ENCODE assay signal across 8 cellular contexts in the genomic region with DNA sequence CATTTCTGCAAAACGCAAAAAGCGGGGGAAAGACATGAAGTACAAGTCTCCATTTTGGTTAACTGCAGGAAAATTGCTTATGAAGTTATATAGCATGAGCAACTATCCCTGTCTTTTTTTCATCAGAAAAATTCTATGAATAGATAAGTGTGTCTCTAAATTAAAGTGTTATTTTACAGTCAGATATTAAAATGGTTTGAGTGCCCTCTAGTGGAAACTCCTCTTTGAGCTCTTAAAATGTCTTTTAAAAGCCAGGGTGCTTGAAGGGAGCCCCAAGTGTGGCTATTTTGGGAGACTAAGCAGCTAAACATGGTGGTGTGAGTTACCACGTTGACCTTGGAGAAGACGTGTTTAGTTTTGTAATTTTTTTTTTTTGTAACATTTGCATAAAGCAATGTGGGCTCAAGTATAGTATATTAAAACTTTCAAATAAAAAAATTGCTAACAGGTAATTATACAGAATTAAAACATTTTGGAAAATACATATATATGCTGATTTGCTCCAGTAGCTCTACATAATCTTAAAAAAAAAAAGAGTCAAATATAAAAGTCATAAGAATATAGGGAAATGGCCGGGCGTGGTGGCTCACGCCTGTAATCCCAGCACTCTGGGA.
DNase-seq lines count a peak whose midpoint lies in the region; ATAC-seq, FAIRE-seq and TF ChIP-seq lines count a peak whose summit lies in the region.

No MANE protein-coding gene starts in this region.

- no peak for FAIRE-seq in HepG2 (lab: Jason Lieb, UNC)

- H3K4me3 ChIP-seq in HepG2 (replicated peaks in 1 of 3; ENCODE audit: insufficient read depth in 1 of 3, low read depth in 2 of 3, low read length in 3 of 3) = no peak overlapping the region

- no peak for TF ChIP-seq RAD21 in HepG2 (CRISPR knock-in tag; IDR thresholded peaks at IDR 0.05)

- in situ Hi-C loops in HepG2 (cut with HindIII; ENCODE audit: extremely low pct_ligation_motif_present, low pct_unique_long_range_greater_than_20kb) = loop anchor here (10.0 kb wide), 1 partner anchor 128 kb away; no protein-coding TSS in a partner anchor

- peak; percentile 44 for TF ChIP-seq CTCF in HepG2 (CRISPR knock-in tag; IDR thresholded peaks at IDR 0.05)

- TF ChIP-seq EP300 in HepG2 (IDR thresholded peaks at IDR 0.05; ENCODE audit: low read depth in 2 of 2, low read length in 2 of 2) = no peak
- no peak for TF ChIP-seq EP300 in HepG2 (CRISPR knock-in tag; IDR thresholded peaks at IDR 0.05; ENCODE audit: borderline replicate concordance)

- POLR2A ChIA-PET in HEK293T (lab: Yijun Ruan, JAX) = no interaction called here
- POLR2A ChIA-PET in HepG2 (lab: Yijun Ruan, JAX) = no interaction called here

- H3K9ac ChIP-seq in HepG2 (ENCODE audit: insufficient read depth, low read depth, low read length) = no peak overlapping the region

- no peak for TF ChIP-seq POLR2A in HepG2 (IDR thresholded peaks at IDR 0.05; ENCODE audit: insufficient read depth in 1 of 2, low read depth in 2 of 2, low read length in 2 of 2)

- BruUV-seq in HepG2 (replicated peaks; lab: Mats Ljungman, UMichigan) = no TSS peak

- no peaks in the 10 kb centered on the region for H3K9me3 ChIP-seq in HepG2 (ENCODE audit: low read length)

- no peak overlapping the region for H2AFZ ChIP-seq in HepG2 (ENCODE audit: low read length)

- ATAC-seq in HepG2 (no peak), HG03095 (IDR thresholded peaks at IDR 0.05; ENCODE audit: unreplicated experiment) (no peak), GM19324 (IDR thresholded peaks at IDR 0.05; ENCODE audit: low FRiP score, unreplicated experiment) (no peak)

- CTCF ChIA-PET in HEK293T (lab: Yijun Ruan, JAX) (interaction anchor here (0.6 to 1.4 kb wide), 13 partner anchors 13 to 306 kb away, joined by 3 to 10 read pairs (median 4); a partner anchor contains a TSS), HepG2 (lab: Yijun Ruan, JAX; ENCODE audit: low intra/inter-chr PET ratio, low total read pairs) (interaction anchor here (1.3 kb wide), 1 partner anchor 124 kb away, joined by 3 read pairs; no protein-coding TSS in a partner anchor)

- no peak overlapping the region for H3K4me2 ChIP-seq in HepG2 (ENCODE audit: low read depth, low read length)

- no peaks in the 10 kb centered on the region for H3K79me2 ChIP-seq in HepG2 (ENCODE audit: insufficient read depth, low read length)

- H3K36me3 ChIP-seq in HepG2 (replicated peaks in 1 of 2; ENCODE audit: control insufficient read depth in 1 of 2, insufficient read depth in 2 of 2, low read length in 2 of 2) = no peaks in the 10 kb centered on the region

- no peaks in the 10 kb centered on the region for H3K27me3 ChIP-seq in HepG2 (ENCODE audit: control insufficient read depth in 1 of 2, insufficient read depth in 2 of 2, low read length in 2 of 2)

- H3K27ac ChIP-seq in HepG2 (ENCODE audit: extremely low read length, insufficient read depth, low read length) = no peak overlapping the region

- intact Hi-C loops in HepG2 (cut with micrococcal nuclease; ENCODE audit: unreplicated experiment) = loop anchor here (1.0 kb wide), 1 partner anchor 124 kb away; no protein-coding TSS in a partner anchor

- H4K20me1 ChIP-seq in HepG2 (ENCODE audit: insufficient read depth, low read length) = no peaks in the 10 kb centered on the region

- WGBS in HepG2 (ENCODE audit: low lambda C conversion rate) = 66% methylated on average over 7 of the region's 7 CpGs

- no peaks in the 10 kb centered on the region for H3K4me1 ChIP-seq in HepG2 (ENCODE audit: insufficient read depth, low read length)

- peak; percentile 53 for DNase-seq in CD1c-positive myeloid dendritic cell (ENCODE audit: extremely low spot score)
- peak; percentile 29 for DNase-seq in HEK293T (ENCODE audit: extremely low spot score)
- DNase-seq in NCI-H748 treated with DMSO at 0.1 percent for 48 hours (lab: John Stamatoyannopoulos, UW) = peak; percentile 29
- DNase-seq in cerebellar cortex (ENCODE audit: low spot score) = peak; percentile 59
- peak; percentile 35 for DNase-seq in HepG2 (ENCODE audit: low spot score)
- DNase-seq in GDM1 (lab: John Stamatoyannopoulos, UW) = no peak

TF ChIP-seq in HEK293T, 16 proteins besides CTCF, POLR2A, EP300 and RAD21:
- TF ChIP-seq SP1 (IDR thresholded peaks at IDR 0.05) = no peak
- TF ChIP-seq CTBP1 (IDR thresholded peaks at IDR 0.05; ENCODE audit: borderline replicate concordance) = no peak
- no peak for TF ChIP-seq NFRKB (IDR thresholded peaks at IDR 0.05)
- TF ChIP-seq FOXA1 (IDR thresholded peaks at IDR 0.05) = no peak
- TF ChIP-seq, protein P1, sequence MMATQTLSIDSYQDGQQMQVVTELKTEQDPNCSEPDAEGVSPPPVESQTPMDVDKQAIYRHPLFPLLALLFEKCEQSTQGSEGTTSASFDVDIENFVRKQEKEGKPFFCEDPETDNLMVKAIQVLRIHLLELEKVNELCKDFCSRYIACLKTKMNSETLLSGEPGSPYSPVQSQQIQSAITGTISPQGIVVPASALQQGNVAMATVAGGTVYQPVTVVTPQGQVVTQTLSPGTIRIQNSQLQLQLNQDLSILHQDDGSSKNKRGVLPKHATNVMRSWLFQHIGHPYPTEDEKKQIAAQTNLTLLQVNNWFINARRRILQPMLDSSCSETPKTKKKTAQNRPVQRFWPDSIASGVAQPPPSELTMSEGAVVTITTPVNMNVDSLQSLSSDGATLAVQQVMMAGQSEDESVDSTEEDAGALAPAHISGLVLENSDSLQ (IDR thresholded peaks at IDR 0.05) = no peak
- no peak for TF ChIP-seq L3MBTL2 (conservative IDR thresholded peaks at IDR 0.05)
- TF ChIP-seq BHLHE40 (IDR thresholded peaks at IDR 0.05; ENCODE audit: borderline replicate concordance) = no peak
- no peak for TF ChIP-seq LEF1 (IDR thresholded peaks at IDR 0.05; ENCODE audit: borderline replicate concordance)
- TF ChIP-seq ZNF384 (IDR thresholded peaks at IDR 0.05) = no peak
- TF ChIP-seq ARNT (IDR thresholded peaks at IDR 0.05) = no peak
- TF ChIP-seq FOXM1 (IDR thresholded peaks at IDR 0.05; ENCODE audit: borderline replicate concordance) = no peak
- TF ChIP-seq TARDBP (IDR thresholded peaks at IDR 0.05) = no peak
- no peak for TF ChIP-seq ELF4 (IDR thresholded peaks at IDR 0.05)

TF ChIP-seq in HepG2, 621 proteins besides CTCF, POLR2A, EP300 and RAD21:
- TF ChIP-seq STAG1 (CRISPR knock-in tag; IDR thresholded peaks at IDR 0.05) (peak; percentile 53), HMG20B (CRISPR knock-in tag; conservative IDR thresholded peaks at IDR 0.05) (no peak)
